9 cellular contexts compared by ENCODE assay signal in genomic region chr6:150685860-150686259, GRCh38.
DNase-seq lines count a peak whose midpoint lies in the region; ATAC-seq and TF ChIP-seq lines count a peak whose summit lies in the region.
"Had no signal": no experiment of that assay in that cellular context is flagged by ENCODE, and none has a peak within 500 bp of the region (broad histone marks: within the 10 kb centered on the region; RNA-seq: fewer than 3 reads in every experiment).

No MANE protein-coding gene starts in this region.

- no peaks in the 10 kb centered on the region for H3K4me1 Mint-ChIP-seq in activated T-helper 17 cell treated with anti-CD3 and anti-CD28 coated beads, Interleukin-2, amount 50 U/mL, for 72 hours

- H3K4me3 ChIP-seq in heart left ventricle (peak overlapping the region in 3 of 12 donors; percentile 3 to 55 (median 51)), stomach (no peak overlapping the region)

- no peaks in the 10 kb centered on the region for H3K9me3 ChIP-seq in heart left ventricle
- H3K9me3 ChIP-seq in stomach, result no peaks in the 10 kb centered on the region

- no peak for ATAC-seq in heart left ventricle
- ATAC-seq in HG02610 (IDR thresholded peaks at IDR 0.05; ENCODE audit: unreplicated experiment), result peak; percentile 42
- ATAC-seq in activated T-helper 17 cell treated with anti-CD3 and anti-CD28 coated beads, Interleukin-2, amount 50 U/mL, for 72 hours (replicated peaks), result peak; percentile 97
- peak; percentile 62 for ATAC-seq in stimulated activated naive CD8-positive, alpha-beta T cell treated with anti-CD3 and anti-CD28 coated beads, Interleukin-15, Interleukin-2, amounts not matched to agents 100 U/mL and 50 U/mL, for 24 hours

- peak in 2 of 5 donors; percentile 29 to 61 for DNase-seq in heart left ventricle
- DNase-seq in cardiac septum (ENCODE audit: low spot score), result no peak
- peak; percentile 81 for DNase-seq in NCI-H748 (lab: John Stamatoyannopoulos, UW; ENCODE audit: unreplicated experiment)
- peak; percentile 28 for DNase-seq in kidney glomerular epithelial cell (lab: John Stamatoyannopoulos, UW)
- DNase-seq in stimulated activated naive CD8-positive, alpha-beta T cell treated with anti-CD3 and anti-CD28 coated beads, Interleukin-15, Interleukin-2, amounts not matched to agents 100 U/mL and 50 U/mL, for 24 hours, result peak; percentile 67
- no peak for DNase-seq in stomach

- H3K4me1 ChIP-seq in heart left ventricle, result peaks cover 0 to 61% (median 26%) of the 10 kb centered on the region in 12 donors
- peaks cover 0 to 16% (median 12%) of the 10 kb centered on the region in 4 donors for H3K4me1 ChIP-seq in stomach

- H3K27me3 ChIP-seq in heart left ventricle, result no peaks in the 10 kb centered on the region
- no peaks in the 10 kb centered on the region for H3K27me3 ChIP-seq in stomach

- TF ChIP-seq CTCF in heart left ventricle (IDR thresholded peaks at IDR 0.05) (peak in 11 of 12 donors; percentile 40 to 66 (median 56)), stomach (IDR thresholded peaks at IDR 0.05) (peak in 2 of 7 experiments; percentile 27 to 29)

- H3K27ac Mint-ChIP-seq in activated T-helper 17 cell treated with anti-CD3 and anti-CD28 coated beads, Interleukin-2, amount 50 U/mL, for 72 hours, result no peak overlapping the region
- H3K27ac Mint-ChIP-seq: natural killer cell treated with Interleukin-12 subunit alpha and Interleukin-12 subunit beta and Interleukin-15 and Interleukin-18, amount 100 ng/mL, for 72 hours had no signal

- H3K27me3 Mint-ChIP-seq in activated T-helper 17 cell treated with anti-CD3 and anti-CD28 coated beads, Interleukin-2, amount 50 U/mL, for 72 hours, result no peaks in the 10 kb centered on the region
- H3K27me3 Mint-ChIP-seq: natural killer cell treated with Interleukin-12 subunit alpha and Interleukin-12 subunit beta and Interleukin-15 and Interleukin-18, amount 100 ng/mL, for 72 hours had no signal

- no peaks in the 10 kb centered on the region for H3K36me3 Mint-ChIP-seq in activated T-helper 17 cell treated with anti-CD3 and anti-CD28 coated beads, Interleukin-2, amount 50 U/mL, for 72 hours (ENCODE audit: low read depth)
- H3K36me3 Mint-ChIP-seq: natural killer cell treated with Interleukin-12 subunit alpha and Interleukin-12 subunit beta and Interleukin-15 and Interleukin-18, amount 100 ng/mL, for 72 hours had no signal

- H3K9me3 Mint-ChIP-seq in activated T-helper 17 cell treated with anti-CD3 and anti-CD28 coated beads, Interleukin-2, amount 50 U/mL, for 72 hours, result no peaks in the 10 kb centered on the region
- H3K9me3 Mint-ChIP-seq: natural killer cell treated with Interleukin-12 subunit alpha and Interleukin-12 subunit beta and Interleukin-15 and Interleukin-18, amount 100 ng/mL, for 72 hours had no signal

- TF ChIP-seq POLR2A in heart left ventricle (IDR thresholded peaks at IDR 0.05) (no peak), stomach (IDR thresholded peaks at IDR 0.05) (no peak)

- no peaks in the 10 kb centered on the region for H3K36me3 ChIP-seq in heart left ventricle
- no peaks in the 10 kb centered on the region for H3K36me3 ChIP-seq in stomach

- TF ChIP-seq EP300 in stomach (IDR thresholded peaks at IDR 0.05), result no peak

- no peak overlapping the region for H3K4me3 Mint-ChIP-seq in activated T-helper 17 cell treated with anti-CD3 and anti-CD28 coated beads, Interleukin-2, amount 50 U/mL, for 72 hours
- H3K4me3 Mint-ChIP-seq: natural killer cell treated with Interleukin-12 subunit alpha and Interleukin-12 subunit beta and Interleukin-15 and Interleukin-18, amount 100 ng/mL, for 72 hours had no signal

- H3K27ac ChIP-seq in heart left ventricle (peak overlapping the region in 9 of 12 donors; percentile 50 to 92 (median 86)), stomach (peak overlapping the region in 1 of 5 donors; percentile 40)

- WGBS in heart left ventricle, 4 donors, result 71 to 74% (median 72%) methylated on average over 4 of the region's 4 CpGs
- WGBS in stomach, 5 donors, result 51 to 74% (median 71%) methylated on average over 4 of the region's 4 CpGs

- intact Hi-C loops in heart left ventricle (cut with DNase I) (loop anchor here in 6 of 10 donors (1.0 to 10.0 kb wide), 6 partner anchors 126 to 267 kb away; no protein-coding TSS in a partner anchor), cardiac septum (cut with DNase I) (no loop called here), stomach (cut with DNase I; ENCODE audit: low total_unique reads) (no loop called here)

Comparison
In these comparisons a context has a peak if more than half of its experiments do, and no peak if none do; other contexts are left out.
1. intact Hi-C loops: an anchor here in heart left ventricle (1.0 to 10.0 kb wide); none called in cardiac septum and stomach.
2. ATAC-seq: peak in HG02610 (single experiment), activated T-helper 17 cell treated with anti-CD3 and anti-CD28 coated beads, Interleukin-2, amount 50 U/mL, for 72 hours (single experiment) and stimulated activated naive CD8-positive, alpha-beta T cell treated with anti-CD3 and anti-CD28 coated beads, Interleukin-15, Interleukin-2, amounts not matched to agents 100 U/mL and 50 U/mL, for 24 hours (single experiment); none in heart left ventricle (0 of 4).
3. DNase-seq: peak in NCI-H748 (single experiment), kidney glomerular epithelial cell (single experiment) and stimulated activated naive CD8-positive, alpha-beta T cell treated with anti-CD3 and anti-CD28 coated beads, Interleukin-15, Interleukin-2, amounts not matched to agents 100 U/mL and 50 U/mL, for 24 hours (single experiment); none in cardiac septum (single experiment) and stomach (single experiment).